ENCODE assay signal across 8 cellular contexts in the genomic region with DNA sequence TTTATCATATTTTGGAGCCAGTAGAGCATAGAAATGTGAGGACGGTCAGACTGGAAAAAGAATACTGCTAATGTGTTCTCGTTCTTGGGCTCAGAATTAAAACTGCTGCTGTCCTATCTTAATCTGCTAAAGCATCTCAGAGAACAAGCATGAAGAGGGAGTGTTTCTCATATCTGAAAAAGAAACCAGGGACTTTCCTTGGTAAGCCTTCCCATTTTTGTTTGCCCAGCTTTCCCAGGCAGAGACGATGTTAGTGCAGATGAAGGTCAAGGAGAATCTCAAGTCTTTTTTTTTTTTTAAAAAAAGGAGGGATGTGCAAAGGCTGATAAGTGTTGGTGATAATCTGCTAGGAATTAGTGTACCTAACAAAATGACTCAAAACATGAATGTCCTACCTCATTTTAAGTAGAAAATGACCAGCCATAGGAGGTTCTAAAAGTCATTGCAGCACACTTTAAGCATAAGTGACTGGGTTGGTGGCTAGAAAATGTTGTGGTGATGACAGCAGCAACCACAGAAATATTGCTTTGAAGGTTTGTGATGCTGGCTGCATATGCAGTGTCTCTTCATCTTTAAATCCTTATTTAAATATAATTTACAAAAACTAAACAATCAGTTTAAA. TPM values are rescaled to one million over a fixed set of nuclear protein-coding genes. Genes with fewer than 3 reads are reported as not detected.
DNase-seq lines count a peak whose midpoint lies in the region; ATAC-seq and TF ChIP-seq lines count a peak whose summit lies in the region.

No MANE protein-coding gene starts in this region.

- H3K27me3 ChIP-seq in foreskin keratinocyte = no peaks in the 10 kb centered on the region

- TF ChIP-seq CTCF in fibroblast of pulmonary artery (IDR thresholded peaks at IDR 0.05; ENCODE audit: low read length, missing control alignments) (no peak), RWPE1 (conservative IDR thresholded peaks at IDR 0.05; ENCODE audit: low read depth) (no peak), foreskin keratinocyte (conservative IDR thresholded peaks at IDR 0.05) (no peak)

- CTCF ChIA-PET in RWPE1 (lab: Yijun Ruan, JAX) = interaction anchor here (1.1 kb wide), 1 partner anchor 30 kb away, joined by 5 read pairs; no protein-coding TSS in a partner anchor

- peak overlapping the region; percentile 80 for H3K4me3 ChIP-seq in fibroblast of pulmonary artery (replicated peaks; ENCODE audit: low read depth, low read length)

- H3K27ac ChIP-seq in RWPE1 = no peak overlapping the region
- H3K27ac ChIP-seq in foreskin keratinocyte = no peak overlapping the region

- POLR2A ChIA-PET in RWPE1 (lab: Yijun Ruan, JAX; ENCODE audit: low non-redundant PET) = no interaction called here

- peak; percentile 7 for DNase-seq in AG08395 (ENCODE audit: low spot score)
- DNase-seq in fibroblast of pulmonary artery (ENCODE audit: low read depth) = no peak
- no peak for DNase-seq in RWPE1 (ENCODE audit: low spot score)
- DNase-seq in NCI-H128 (lab: John Stamatoyannopoulos, UW; ENCODE audit: unreplicated experiment) = no peak
- no peak for DNase-seq in foreskin keratinocyte

- peaks cover 54% of the 10 kb centered on the region for H3K4me1 ChIP-seq in foreskin keratinocyte

- ATAC-seq in GM19438 (IDR thresholded peaks at IDR 0.05; ENCODE audit: low read depth, unreplicated experiment) (peak; percentile 43), HG03460 (IDR thresholded peaks at IDR 0.05; ENCODE audit: unreplicated experiment) (peak; percentile 55), foreskin keratinocyte (no peak), HG03025 (IDR thresholded peaks at IDR 0.05; ENCODE audit: low FRiP score, unreplicated experiment) (no peak)

RNA-seq across cellular contexts. Expression of a gene that starts 55.1 kb away (rescaled TPM):
- 49.9 and 57.8 TPM in 2 replicates for total RNA-seq in foreskin keratinocyte
- 58.5 and 66.9 TPM in 2 replicates for polyA plus RNA-seq in foreskin keratinocyte

Comparison
In these comparisons a context has a peak if more than half of its experiments do, and no peak if none do; other contexts are left out.
1. ATAC-seq: peak in GM19438 (single experiment) and HG03460 (single experiment); none in foreskin keratinocyte (single experiment) and HG03025 (single experiment).